Comparison of ENCODE assay signal across 11 cellular contexts in the genomic region with DNA sequence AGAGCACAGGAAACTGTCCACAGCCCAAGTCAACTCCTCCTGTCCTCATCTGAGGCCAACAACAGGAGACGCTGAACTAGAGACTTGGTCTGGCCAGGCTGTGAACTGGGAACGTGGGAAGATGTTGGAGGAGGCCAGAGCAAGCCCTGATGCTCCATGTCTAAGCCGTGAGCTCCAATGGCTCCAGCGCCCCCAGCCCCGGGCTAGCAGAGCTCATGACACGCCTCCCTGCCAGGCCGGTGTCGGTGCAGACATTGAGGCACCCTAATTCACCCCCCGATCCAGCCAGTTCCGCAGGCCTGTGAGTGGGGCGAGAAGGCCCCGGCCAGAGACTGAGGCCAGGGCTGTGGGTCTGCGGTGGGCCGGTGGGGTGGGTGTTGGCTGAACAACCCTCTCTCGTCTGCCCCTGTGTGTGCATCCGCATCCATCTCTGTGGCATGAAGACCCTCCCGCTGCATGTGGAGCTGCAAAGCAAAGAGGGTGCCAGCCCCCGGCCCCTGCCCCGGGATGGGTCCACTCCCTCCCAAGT.
"Had no signal": no experiment of that assay in that cellular context is flagged by ENCODE, and none has a peak within 500 bp of the region (broad histone marks: within the 10 kb centered on the region; RNA-seq: fewer than 3 reads in every experiment).

No MANE protein-coding gene starts in this region.

- H3K4me3 ChIP-seq: GM23248, GM23338, HAP-1 had no signal

- ATAC-seq: GM23338, HCT116 had no signal

- H3K27ac ChIP-seq: GM23248 had no signal

- H3K4me1 ChIP-seq: HAP-1 had no signal

- H3K36me3 ChIP-seq: HAP-1 had no signal

- DNase-seq: GM23248, GOT3, H7, H9, HCEC 1CT, HFFc6 had no signal

- H3K9me3 ChIP-seq: HAP-1 had no signal

- FAIRE-seq: H1, H54 had no signal
